Comparison of ENCODE assay signal across 8 cellular contexts in genomic region chr2:88671786-88672427, GRCh38. TPM values are rescaled to one million over a fixed set of nuclear protein-coding genes. Genes with fewer than 3 reads are reported as not detected.
DNase-seq lines count a peak whose midpoint lies in the region; ATAC-seq and TF ChIP-seq lines count a peak whose summit lies in the region.

No MANE protein-coding gene starts in this region.

- no peak overlapping the region for H3K4me3 ChIP-seq in hepatocyte

- CTCF ChIA-PET in HEK293T (lab: Yijun Ruan, JAX) = interaction anchor here (0.6 to 1.6 kb wide), 13 partner anchors 9 to 201 kb away, joined by 3 to 5 read pairs (median 3); no protein-coding TSS in a partner anchor

- H3K9me2 ChIP-seq in hepatocyte (replicated peaks; ENCODE audit: insufficient read depth) = no peaks in the 10 kb centered on the region

- no peak overlapping the region for H2AFZ ChIP-seq in hepatocyte

- H3K36me3 Mint-ChIP-seq in stimulated activated memory B cell treated with anti-CD40 and anti-IgM and Interleukin-4, amounts not matched to agents 10 μg/mL and 1 μg/mL and 100 μg/mL, for 72 hours = no peaks in the 10 kb centered on the region

- 41% methylated on average over 11 of the region's 11 CpGs for WGBS in hepatocyte (ENCODE audit: low lambda C conversion rate, missing lambda C conversion rate)

- no peak overlapping the region for H3K27ac ChIP-seq in hepatocyte

- peak; percentile 22 to 51 for DNase-seq in NCI-H2081 (lab: John Stamatoyannopoulos, UW)
- DNase-seq in NCI-H2081 treated with DMSO at 0.1 percent for 48 hours (lab: John Stamatoyannopoulos, UW) = no peak
- DNase-seq in HEK293T (ENCODE audit: extremely low spot score) = peak; percentile 68
- DNase-seq in NCI-H345 treated with DMSO at 0.1 percent for 48 hours (lab: John Stamatoyannopoulos, UW; ENCODE audit: unreplicated experiment) = peak; percentile 28
- DNase-seq in amniotic epithelial cell (ENCODE audit: low read depth) = peak; percentile 63
- DNase-seq in hepatocyte (ENCODE audit: low spot score) = peak; percentile 58
- no peak for DNase-seq in activated gamma-delta T cell treated with Interleukin-2 at 50 U/mL for 16 hours

- H3K4me1 ChIP-seq in hepatocyte (ENCODE audit: insufficient read depth) = no peaks in the 10 kb centered on the region

- H3K4me1 Mint-ChIP-seq in stimulated activated memory B cell treated with anti-CD40 and anti-IgM and Interleukin-4, amounts not matched to agents 10 μg/mL and 1 μg/mL and 100 μg/mL, for 72 hours = peaks cover 7% of the 10 kb centered on the region

- H3K36me3 ChIP-seq in hepatocyte (replicated peaks; ENCODE audit: insufficient read depth, low read depth) = no peaks in the 10 kb centered on the region

- no peak overlapping the region for H3K4me2 ChIP-seq in hepatocyte

- H3K27me3 ChIP-seq in hepatocyte = no peaks in the 10 kb centered on the region

- ATAC-seq in stimulated activated memory B cell treated with anti-CD40 and anti-IgM and Interleukin-4, amounts not matched to agents 10 μg/mL and 1 μg/mL and 100 μg/mL, for 72 hours = peak; percentile 53

- no peak overlapping the region for H3K4me3 Mint-ChIP-seq in stimulated activated memory B cell treated with anti-CD40 and anti-IgM and Interleukin-4, amounts not matched to agents 10 μg/mL and 1 μg/mL and 100 μg/mL, for 72 hours

- POLR2A ChIA-PET in HEK293T (lab: Yijun Ruan, JAX) = interaction anchor here (1.2 kb wide), 1 partner anchor 44 kb away, joined by 3 read pairs; the partner anchor contains the start of gene EIF2AK3

- H3K9me3 Mint-ChIP-seq in stimulated activated memory B cell treated with anti-CD40 and anti-IgM and Interleukin-4, amounts not matched to agents 10 μg/mL and 1 μg/mL and 100 μg/mL, for 72 hours = no peaks in the 10 kb centered on the region

- peak; percentile 86 for TF ChIP-seq CTCF in hepatocyte (IDR thresholded peaks at IDR 0.05; ENCODE audit: poor library complexity)

- no peaks in the 10 kb centered on the region for H4K20me1 ChIP-seq in hepatocyte (ENCODE audit: insufficient read depth, poor library complexity, severe bottlenecking)

- no peaks in the 10 kb centered on the region for H3K79me2 ChIP-seq in hepatocyte

- no peak overlapping the region for H3K27ac Mint-ChIP-seq in stimulated activated memory B cell treated with anti-CD40 and anti-IgM and Interleukin-4, amounts not matched to agents 10 μg/mL and 1 μg/mL and 100 μg/mL, for 72 hours

- H3K27me3 Mint-ChIP-seq in stimulated activated memory B cell treated with anti-CD40 and anti-IgM and Interleukin-4, amounts not matched to agents 10 μg/mL and 1 μg/mL and 100 μg/mL, for 72 hours = no peaks in the 10 kb centered on the region

- no peaks in the 10 kb centered on the region for H3K9me3 ChIP-seq in hepatocyte (ENCODE audit: low read depth)

TF ChIP-seq in HEK293T, 16 proteins besides CTCF, POLR2A, EP300 and RAD21:
- no peak for TF ChIP-seq PKNOX1 (IDR thresholded peaks at IDR 0.05)
- peak; percentile 85 for TF ChIP-seq ARNT (IDR thresholded peaks at IDR 0.05)

RNA-seq across cellular contexts. Expression of gene RPIA, which starts 19.6 kb away (rescaled TPM):
- 7.0 and 7.7 TPM in 2 replicates for total RNA-seq in hepatocyte
- 14.8 and 17.6 TPM in 2 replicates for polyA plus RNA-seq in hepatocyte

RNA-seq across cellular contexts. Expression of gene EIF2AK3, which starts 44.6 kb away (rescaled TPM):
- total RNA-seq in hepatocyte = 38.1 and 41.9 TPM in 2 replicates
- 19.5 and 21.0 TPM in 2 replicates for polyA plus RNA-seq in hepatocyte

Comparison
In these comparisons a context has a peak if more than half of its experiments do, and no peak if none do; other contexts are left out.
1. DNase-seq: peak in NCI-H2081 (2 of 2), HEK293T (single experiment), NCI-H345 treated with DMSO at 0.1 percent for 48 hours (single experiment), amniotic epithelial cell (single experiment) and hepatocyte (single experiment); none in NCI-H2081 treated with DMSO at 0.1 percent for 48 hours (single experiment) and activated gamma-delta T cell treated with Interleukin-2 at 50 U/mL for 16 hours (single experiment).